Comparison of ENCODE assay signal across 1 cellular context in the genomic region with DNA sequence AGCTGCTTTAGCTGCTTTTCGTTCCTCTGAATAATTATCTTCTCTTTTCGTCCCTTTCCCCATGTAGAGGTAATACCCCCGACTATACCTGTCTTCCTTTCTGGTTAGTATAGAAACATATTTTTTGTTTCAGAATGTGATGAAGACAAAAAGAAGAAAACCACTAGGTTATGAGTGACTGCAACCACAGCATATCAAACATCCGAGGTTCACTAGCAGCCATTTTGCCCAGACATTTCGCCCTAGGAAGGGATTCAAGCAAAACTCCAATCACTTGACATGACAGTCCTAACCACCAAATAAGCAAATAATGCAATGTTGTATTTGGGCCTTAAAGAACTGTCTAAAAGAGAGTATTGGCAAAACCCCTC.
TF ChIP-seq lines count a peak whose summit lies in the region.

No MANE protein-coding gene starts in this region.

TF ChIP-seq in HepG2, 621 proteins besides CTCF, POLR2A, EP300 and RAD21 (continued from another document):
- TF ChIP-seq, protein P1, sequence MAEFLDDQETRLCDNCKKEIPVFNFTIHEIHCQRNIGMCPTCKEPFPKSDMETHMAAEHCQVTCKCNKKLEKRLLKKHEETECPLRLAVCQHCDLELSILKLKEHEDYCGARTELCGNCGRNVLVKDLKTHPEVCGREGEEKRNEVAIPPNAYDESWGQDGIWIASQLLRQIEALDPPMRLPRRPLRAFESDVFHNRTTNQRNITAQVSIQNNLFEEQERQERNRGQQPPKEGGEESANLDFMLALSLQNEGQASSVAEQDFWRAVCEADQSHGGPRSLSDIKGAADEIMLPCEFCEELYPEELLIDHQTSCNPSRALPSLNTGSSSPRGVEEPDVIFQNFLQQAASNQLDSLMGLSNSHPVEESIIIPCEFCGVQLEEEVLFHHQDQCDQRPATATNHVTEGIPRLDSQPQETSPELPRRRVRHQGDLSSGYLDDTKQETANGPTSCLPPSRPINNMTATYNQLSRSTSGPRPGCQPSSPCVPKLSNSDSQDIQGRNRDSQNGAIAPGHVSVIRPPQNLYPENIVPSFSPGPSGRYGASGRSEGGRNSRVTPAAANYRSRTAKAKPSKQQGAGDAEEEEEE (CRISPR knock-in tag; IDR thresholded peaks at IDR 0.05; ENCODE audit: borderline replicate concordance), result no peak
- TF ChIP-seq IRX3 (CRISPR knock-in tag; IDR thresholded peaks at IDR 0.05; ENCODE audit: borderline replicate concordance, low read depth) (no peak), ZFP36L2 (CRISPR knock-in tag; IDR thresholded peaks at IDR 0.05) (no peak), SATB2 (CRISPR knock-in tag; IDR thresholded peaks at IDR 0.05) (peak; percentile 16; the same call in 1 of the 2 replicates), GATA4 (IDR thresholded peaks at IDR 0.05; ENCODE audit: borderline replicate concordance, low read depth) (no peak), FOSL2 (CRISPR knock-in tag; IDR thresholded peaks at IDR 0.05) (no peak), ELF1 (CRISPR knock-in tag; IDR thresholded peaks at IDR 0.05) (no peak), HHEX (CRISPR knock-in tag; IDR thresholded peaks at IDR 0.05) (no peak), ZNF124 (CRISPR knock-in tag; IDR thresholded peaks at IDR 0.05) (no peak), ZNF256 (CRISPR knock-in tag; conservative IDR thresholded peaks at IDR 0.05) (0 out of 2 replicates have a peak, but pooled peaks have one; percentile 27), KLF12 (CRISPR knock-in tag; IDR thresholded peaks at IDR 0.05; ENCODE audit: borderline replicate concordance) (no peak), GABPA (IDR thresholded peaks at IDR 0.05; ENCODE audit: low read depth, low read length) (no peak), GABPA (CRISPR knock-in tag; IDR thresholded peaks at IDR 0.05; ENCODE audit: low read depth) (no peak), ZNF446 (CRISPR knock-in tag; IDR thresholded peaks at IDR 0.05) (no peak), NR2F6 (IDR thresholded peaks at IDR 0.05) (no peak), NR2F6 (CRISPR knock-in tag; IDR thresholded peaks at IDR 0.05) (no peak), FIP1L1 (IDR thresholded peaks at IDR 0.05; ENCODE audit: borderline replicate concordance, insufficient read depth, low read depth, low read length) (no peak), SRSF4 (IDR thresholded peaks at IDR 0.05; ENCODE audit: low read depth, low read length, poor library complexity, severe bottlenecking) (no peak), PHB2 (IDR thresholded peaks at IDR 0.05; ENCODE audit: partially characterized antibody) (no peak), ZNF670 (CRISPR knock-in tag; IDR thresholded peaks at IDR 0.05; ENCODE audit: borderline replicate concordance) (no peak), ZNF749 (CRISPR knock-in tag; IDR thresholded peaks at IDR 0.05; ENCODE audit: borderline replicate concordance) (no peak), YY1 (IDR thresholded peaks at IDR 0.05; ENCODE audit: insufficient read depth, insufficient replicate concordance, low read depth, low read length) (no peak), CBX2 (IDR thresholded peaks at IDR 0.05; ENCODE audit: low read depth, low read length) (no peak), CBX2 (CRISPR knock-in tag; IDR thresholded peaks at IDR 0.05; ENCODE audit: low read depth) (no peak), MTF2 (CRISPR knock-in tag; IDR thresholded peaks at IDR 0.05; ENCODE audit: borderline replicate concordance) (0 out of 2 replicates have a peak, but pooled peaks have one; percentile 37), ZSCAN9 (CRISPR knock-in tag; IDR thresholded peaks at IDR 0.05; ENCODE audit: borderline replicate concordance) (no peak), SMARCE1 (IDR thresholded peaks at IDR 0.05; ENCODE audit: borderline replicate concordance) (no peak), NFRKB (IDR thresholded peaks at IDR 0.05) (no peak), SRSF1 (optimal IDR thresholded peaks at IDR 0.05; ENCODE audit: low read depth, low read length) (no peak), KAT7 (CRISPR knock-in tag; IDR thresholded peaks at IDR 0.05; ENCODE audit: borderline replicate concordance) (no peak), MLLT10 (CRISPR knock-in tag; IDR thresholded peaks at IDR 0.05) (no peak), NCOA1 (CRISPR knock-in tag; IDR thresholded peaks at IDR 0.05) (0 out of 2 replicates have a peak, but pooled peaks have one; percentile 30), ZNF724P (CRISPR knock-in tag; IDR thresholded peaks at IDR 0.05; ENCODE audit: borderline replicate concordance) (no peak)
- TF ChIP-seq, protein P2, sequence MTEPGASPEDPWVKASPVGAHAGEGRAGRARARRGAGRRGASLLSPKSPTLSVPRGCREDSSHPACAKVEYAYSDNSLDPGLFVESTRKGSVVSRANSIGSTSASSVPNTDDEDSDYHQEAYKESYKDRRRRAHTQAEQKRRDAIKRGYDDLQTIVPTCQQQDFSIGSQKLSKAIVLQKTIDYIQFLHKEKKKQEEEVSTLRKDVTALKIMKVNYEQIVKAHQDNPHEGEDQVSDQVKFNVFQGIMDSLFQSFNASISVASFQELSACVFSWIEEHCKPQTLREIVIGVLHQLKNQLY (CRISPR knock-in tag; IDR thresholded peaks at IDR 0.05), result no peak
- TF ChIP-seq, protein P3, sequence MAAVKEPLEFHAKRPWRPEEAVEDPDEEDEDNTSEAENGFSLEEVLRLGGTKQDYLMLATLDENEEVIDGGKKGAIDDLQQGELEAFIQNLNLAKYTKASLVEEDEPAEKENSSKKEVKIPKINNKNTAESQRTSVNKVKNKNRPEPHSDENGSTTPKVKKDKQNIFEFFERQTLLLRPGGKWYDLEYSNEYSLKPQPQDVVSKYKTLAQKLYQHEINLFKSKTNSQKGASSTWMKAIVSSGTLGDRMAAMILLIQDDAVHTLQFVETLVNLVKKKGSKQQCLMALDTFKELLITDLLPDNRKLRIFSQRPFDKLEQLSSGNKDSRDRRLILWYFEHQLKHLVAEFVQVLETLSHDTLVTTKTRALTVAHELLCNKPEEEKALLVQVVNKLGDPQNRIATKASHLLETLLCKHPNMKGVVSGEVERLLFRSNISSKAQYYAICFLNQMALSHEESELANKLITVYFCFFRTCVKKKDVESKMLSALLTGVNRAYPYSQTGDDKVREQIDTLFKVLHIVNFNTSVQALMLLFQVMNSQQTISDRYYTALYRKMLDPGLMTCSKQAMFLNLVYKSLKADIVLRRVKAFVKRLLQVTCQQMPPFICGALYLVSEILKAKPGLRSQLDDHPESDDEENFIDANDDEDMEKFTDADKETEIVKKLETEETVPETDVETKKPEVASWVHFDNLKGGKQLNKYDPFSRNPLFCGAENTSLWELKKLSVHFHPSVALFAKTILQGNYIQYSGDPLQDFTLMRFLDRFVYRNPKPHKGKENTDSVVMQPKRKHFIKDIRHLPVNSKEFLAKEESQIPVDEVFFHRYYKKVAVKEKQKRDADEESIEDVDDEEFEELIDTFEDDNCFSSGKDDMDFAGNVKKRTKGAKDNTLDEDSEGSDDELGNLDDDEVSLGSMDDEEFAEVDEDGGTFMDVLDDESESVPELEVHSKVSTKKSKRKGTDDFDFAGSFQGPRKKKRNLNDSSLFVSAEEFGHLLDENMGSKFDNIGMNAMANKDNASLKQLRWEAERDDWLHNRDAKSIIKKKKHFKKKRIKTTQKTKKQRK (IDR thresholded peaks at IDR 0.05; ENCODE audit: low read length), result no peak
- TF ChIP-seq, protein P4, sequence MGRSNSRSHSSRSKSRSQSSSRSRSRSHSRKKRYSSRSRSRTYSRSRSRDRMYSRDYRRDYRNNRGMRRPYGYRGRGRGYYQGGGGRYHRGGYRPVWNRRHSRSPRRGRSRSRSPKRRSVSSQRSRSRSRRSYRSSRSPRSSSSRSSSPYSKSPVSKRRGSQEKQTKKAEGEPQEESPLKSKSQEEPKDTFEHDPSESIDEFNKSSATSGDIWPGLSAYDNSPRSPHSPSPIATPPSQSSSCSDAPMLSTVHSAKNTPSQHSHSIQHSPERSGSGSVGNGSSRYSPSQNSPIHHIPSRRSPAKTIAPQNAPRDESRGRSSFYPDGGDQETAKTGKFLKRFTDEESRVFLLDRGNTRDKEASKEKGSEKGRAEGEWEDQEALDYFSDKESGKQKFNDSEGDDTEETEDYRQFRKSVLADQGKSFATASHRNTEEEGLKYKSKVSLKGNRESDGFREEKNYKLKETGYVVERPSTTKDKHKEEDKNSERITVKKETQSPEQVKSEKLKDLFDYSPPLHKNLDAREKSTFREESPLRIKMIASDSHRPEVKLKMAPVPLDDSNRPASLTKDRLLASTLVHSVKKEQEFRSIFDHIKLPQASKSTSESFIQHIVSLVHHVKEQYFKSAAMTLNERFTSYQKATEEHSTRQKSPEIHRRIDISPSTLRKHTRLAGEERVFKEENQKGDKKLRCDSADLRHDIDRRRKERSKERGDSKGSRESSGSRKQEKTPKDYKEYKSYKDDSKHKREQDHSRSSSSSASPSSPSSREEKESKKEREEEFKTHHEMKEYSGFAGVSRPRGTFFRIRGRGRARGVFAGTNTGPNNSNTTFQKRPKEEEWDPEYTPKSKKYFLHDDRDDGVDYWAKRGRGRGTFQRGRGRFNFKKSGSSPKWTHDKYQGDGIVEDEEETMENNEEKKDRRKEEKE (IDR thresholded peaks at IDR 0.05), result no peak
- TF ChIP-seq, protein P5, sequence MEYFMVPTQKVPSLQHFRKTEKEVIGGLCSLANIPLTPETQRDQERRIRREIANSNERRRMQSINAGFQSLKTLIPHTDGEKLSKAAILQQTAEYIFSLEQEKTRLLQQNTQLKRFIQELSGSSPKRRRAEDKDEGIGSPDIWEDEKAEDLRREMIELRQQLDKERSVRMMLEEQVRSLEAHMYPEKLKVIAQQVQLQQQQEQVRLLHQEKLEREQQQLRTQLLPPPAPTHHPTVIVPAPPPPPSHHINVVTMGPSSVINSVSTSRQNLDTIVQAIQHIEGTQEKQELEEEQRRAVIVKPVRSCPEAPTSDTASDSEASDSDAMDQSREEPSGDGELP (IDR thresholded peaks at IDR 0.05; ENCODE audit: borderline replicate concordance, low read depth), result no peak
- TF ChIP-seq, protein P6, sequence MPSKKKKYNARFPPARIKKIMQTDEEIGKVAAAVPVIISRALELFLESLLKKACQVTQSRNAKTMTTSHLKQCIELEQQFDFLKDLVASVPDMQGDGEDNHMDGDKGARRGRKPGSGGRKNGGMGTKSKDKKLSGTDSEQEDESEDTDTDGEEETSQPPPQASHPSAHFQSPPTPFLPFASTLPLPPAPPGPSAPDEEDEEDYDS (CRISPR knock-in tag; IDR thresholded peaks at IDR 0.05), result no peak
- TF ChIP-seq, protein P7, sequence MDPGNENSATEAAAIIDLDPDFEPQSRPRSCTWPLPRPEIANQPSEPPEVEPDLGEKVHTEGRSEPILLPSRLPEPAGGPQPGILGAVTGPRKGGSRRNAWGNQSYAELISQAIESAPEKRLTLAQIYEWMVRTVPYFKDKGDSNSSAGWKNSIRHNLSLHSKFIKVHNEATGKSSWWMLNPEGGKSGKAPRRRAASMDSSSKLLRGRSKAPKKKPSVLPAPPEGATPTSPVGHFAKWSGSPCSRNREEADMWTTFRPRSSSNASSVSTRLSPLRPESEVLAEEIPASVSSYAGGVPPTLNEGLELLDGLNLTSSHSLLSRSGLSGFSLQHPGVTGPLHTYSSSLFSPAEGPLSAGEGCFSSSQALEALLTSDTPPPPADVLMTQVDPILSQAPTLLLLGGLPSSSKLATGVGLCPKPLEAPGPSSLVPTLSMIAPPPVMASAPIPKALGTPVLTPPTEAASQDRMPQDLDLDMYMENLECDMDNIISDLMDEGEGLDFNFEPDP (CRISPR knock-in tag; conservative IDR thresholded peaks at IDR 0.05), result peak; percentile 86; the same call in 1 of the 2 replicates
- TF ChIP-seq, protein P8, sequence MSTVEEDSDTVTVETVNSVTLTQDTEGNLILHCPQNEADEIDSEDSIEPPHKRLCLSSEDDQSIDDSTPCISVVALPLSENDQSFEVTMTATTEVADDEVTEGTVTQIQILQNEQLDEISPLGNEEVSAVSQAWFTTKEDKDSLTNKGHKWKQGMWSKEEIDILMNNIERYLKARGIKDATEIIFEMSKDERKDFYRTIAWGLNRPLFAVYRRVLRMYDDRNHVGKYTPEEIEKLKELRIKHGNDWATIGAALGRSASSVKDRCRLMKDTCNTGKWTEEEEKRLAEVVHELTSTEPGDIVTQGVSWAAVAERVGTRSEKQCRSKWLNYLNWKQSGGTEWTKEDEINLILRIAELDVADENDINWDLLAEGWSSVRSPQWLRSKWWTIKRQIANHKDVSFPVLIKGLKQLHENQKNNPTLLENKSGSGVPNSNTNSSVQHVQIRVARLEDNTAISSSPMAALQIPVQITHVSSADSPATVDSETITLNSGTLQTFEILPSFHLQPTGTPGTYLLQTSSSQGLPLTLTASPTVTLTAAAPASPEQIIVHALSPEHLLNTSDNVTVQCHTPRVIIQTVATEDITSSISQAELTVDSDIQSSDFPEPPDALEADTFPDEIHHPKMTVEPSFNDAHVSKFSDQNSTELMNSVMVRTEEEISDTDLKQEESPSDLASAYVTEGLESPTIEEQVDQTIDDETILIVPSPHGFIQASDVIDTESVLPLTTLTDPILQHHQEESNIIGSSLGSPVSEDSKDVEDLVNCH (CRISPR knock-in tag; IDR thresholded peaks at IDR 0.05), result no peak
- TF ChIP-seq, protein P9, sequence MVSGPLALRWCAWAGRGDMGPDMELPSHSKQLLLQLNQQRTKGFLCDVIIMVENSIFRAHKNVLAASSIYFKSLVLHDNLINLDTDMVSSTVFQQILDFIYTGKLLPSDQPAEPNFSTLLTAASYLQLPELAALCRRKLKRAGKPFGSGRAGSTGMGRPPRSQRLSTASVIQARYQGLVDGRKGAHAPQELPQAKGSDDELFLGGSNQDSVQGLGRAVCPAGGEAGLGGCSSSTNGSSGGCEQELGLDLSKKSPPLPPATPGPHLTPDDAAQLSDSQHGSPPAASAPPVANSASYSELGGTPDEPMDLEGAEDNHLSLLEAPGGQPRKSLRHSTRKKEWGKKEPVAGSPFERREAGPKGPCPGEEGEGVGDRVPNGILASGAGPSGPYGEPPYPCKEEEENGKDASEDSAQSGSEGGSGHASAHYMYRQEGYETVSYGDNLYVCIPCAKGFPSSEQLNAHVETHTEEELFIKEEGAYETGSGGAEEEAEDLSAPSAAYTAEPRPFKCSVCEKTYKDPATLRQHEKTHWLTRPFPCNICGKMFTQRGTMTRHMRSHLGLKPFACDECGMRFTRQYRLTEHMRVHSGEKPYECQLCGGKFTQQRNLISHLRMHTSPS (CRISPR knock-in tag; IDR thresholded peaks at IDR 0.05; ENCODE audit: low read depth), result no peak
- TF ChIP-seq, protein P10, sequence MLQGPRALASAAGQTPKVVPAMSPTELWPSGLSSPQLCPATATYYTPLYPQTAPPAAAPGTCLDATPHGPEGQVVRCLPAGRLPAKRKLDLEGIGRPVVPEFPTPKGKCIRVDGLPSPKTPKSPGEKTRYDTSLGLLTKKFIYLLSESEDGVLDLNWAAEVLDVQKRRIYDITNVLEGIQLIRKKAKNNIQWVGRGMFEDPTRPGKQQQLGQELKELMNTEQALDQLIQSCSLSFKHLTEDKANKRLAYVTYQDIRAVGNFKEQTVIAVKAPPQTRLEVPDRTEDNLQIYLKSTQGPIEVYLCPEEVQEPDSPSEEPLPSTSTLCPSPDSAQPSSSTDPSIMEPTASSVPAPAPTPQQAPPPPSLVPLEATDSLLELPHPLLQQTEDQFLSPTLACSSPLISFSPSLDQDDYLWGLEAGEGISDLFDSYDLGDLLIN (CRISPR knock-in tag; IDR thresholded peaks at IDR 0.05; ENCODE audit: borderline replicate concordance), result no peak
